In the genomic region with DNA sequence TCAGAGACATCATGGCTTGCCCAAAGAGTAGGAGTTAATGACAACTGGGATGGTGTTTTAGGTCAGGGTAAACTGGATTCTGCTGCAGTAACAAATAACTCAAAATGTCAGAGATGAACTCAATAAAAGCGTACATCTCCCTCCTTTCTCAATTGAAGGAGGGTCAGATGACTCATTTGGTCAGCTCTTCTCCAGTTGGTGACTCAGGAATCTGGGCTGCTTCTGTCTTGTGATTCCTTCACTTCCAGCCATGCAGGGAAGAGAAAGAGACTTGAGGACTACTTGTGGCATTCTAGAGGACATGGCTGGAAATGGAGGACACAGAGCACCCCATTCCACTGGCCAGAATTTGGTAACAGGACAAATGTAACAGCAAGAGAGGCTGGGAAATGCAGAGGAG, we compare ENCODE assay signal across 12 cellular contexts. TPM values are rescaled to one million over a fixed set of nuclear protein-coding genes. Genes with fewer than 3 reads are reported as not detected.
DNase-seq lines count a peak whose midpoint lies in the region; ATAC-seq and TF ChIP-seq lines count a peak whose summit lies in the region.
"Had no signal": no experiment of that assay in that cellular context is flagged by ENCODE, and none has a peak within 500 bp of the region (broad histone marks: within the 10 kb centered on the region; RNA-seq: fewer than 3 reads in every experiment).

No MANE protein-coding gene starts in this region.

- no peak overlapping the region for H3K27ac ChIP-seq in breast epithelium
- H3K27ac ChIP-seq: body of pancreas had no signal

- peaks cover 0 to 36% of the 10 kb centered on the region in 2 donors for H3K27me3 ChIP-seq in breast epithelium

- no peaks in the 10 kb centered on the region for H3K36me3 Mint-ChIP-seq in MCF 10A (ENCODE audit: insufficient read depth, unreplicated experiment)
- H3K36me3 Mint-ChIP-seq in T-helper 17 cell (ENCODE audit: low read depth): peaks cover 3% of the 10 kb centered on the region
- H3K36me3 Mint-ChIP-seq: memory B cell had no signal

- no peak for TF ChIP-seq POLR2A in breast epithelium (IDR thresholded peaks at IDR 0.05)

- H3K36me3 ChIP-seq in breast epithelium: no peaks in the 10 kb centered on the region

- no peaks in the 10 kb centered on the region for H3K4me1 ChIP-seq in breast epithelium

- POLR2A ChIA-PET in MCF 10A (lab: Yijun Ruan, JAX): interaction anchor here (0.8 kb wide), 1 partner anchor 175 kb away, joined by 5 read pairs; no protein-coding TSS in a partner anchor

- ATAC-seq in T-helper 17 cell (no peak), HG02678 (IDR thresholded peaks at IDR 0.05; ENCODE audit: unreplicated experiment) (no peak)
- ATAC-seq: activated T-cell treated with anti-CD3 and anti-CD28 coated beads, Interleukin-2, amount 50 U/mL, for 4 hours; body of pancreas had no signal

- H3K4me1 Mint-ChIP-seq in MCF 10A (ENCODE audit: insufficient read depth, unreplicated experiment) (peaks cover 6% of the 10 kb centered on the region), T-helper 17 cell (peaks cover 6% of the 10 kb centered on the region)
- H3K4me1 Mint-ChIP-seq: memory B cell had no signal

- BruUV-seq in MCF 10A (replicated peaks; lab: Mats Ljungman, UMichigan): no TSS peak

- DNase-seq in MCF 10A (ENCODE audit: unreplicated experiment) (peak; percentile 63), breast epithelium (ENCODE audit: low spot score in 2 of 2) (no peak), T-helper 17 cell (no peak), fibroblast of villous mesenchyme (ENCODE audit: low read depth) (peak; percentile 20), KG1 (lab: John Stamatoyannopoulos, UW) (no peak), NCI-H128 (lab: John Stamatoyannopoulos, UW; ENCODE audit: unreplicated experiment) (no peak), NCI-H187 treated with DMSO at 0.1 percent for 48 hours (lab: John Stamatoyannopoulos, UW) (no peak)
- DNase-seq: activated CD4-positive, alpha-beta T cell treated with anti-CD3 and anti-CD28 coated beads for 4 hours; activated T-cell treated with anti-CD3 and anti-CD28 coated beads, Interleukin-2, amount 50 U/mL, for 4 hours; body of pancreas had no signal

- H3K9me3 Mint-ChIP-seq in MCF 10A (ENCODE audit: unreplicated experiment): no peaks in the 10 kb centered on the region
- H3K9me3 Mint-ChIP-seq: activated T-cell treated with anti-CD3 and anti-CD28 coated beads, Interleukin-2, amount 50 U/mL, for 4 hours; memory B cell had no signal

- no peak for TF ChIP-seq CTCF in MCF 10A (IDR thresholded peaks at IDR 0.05; ENCODE audit: unreplicated experiment)
- no peak for TF ChIP-seq CTCF in breast epithelium (IDR thresholded peaks at IDR 0.05)
- TF ChIP-seq CTCF in fibroblast of villous mesenchyme (IDR thresholded peaks at IDR 0.05; ENCODE audit: insufficient read depth, low read depth, low read length): no peak

- peaks cover 38% of the 10 kb centered on the region for H3K27me3 Mint-ChIP-seq in MCF 10A (ENCODE audit: insufficient read depth, unreplicated experiment)
- peaks cover 82% of the 10 kb centered on the region for H3K27me3 Mint-ChIP-seq in T-helper 17 cell

- H3K27ac Mint-ChIP-seq in MCF 10A (ENCODE audit: low read depth, unreplicated experiment): no peak overlapping the region
- H3K27ac Mint-ChIP-seq in T-helper 17 cell: no peak overlapping the region
- H3K27ac Mint-ChIP-seq: memory B cell had no signal

- no peak overlapping the region for H3K4me3 Mint-ChIP-seq in MCF 10A (ENCODE audit: unreplicated experiment)
- H3K4me3 Mint-ChIP-seq in T-helper 17 cell: peak overlapping the region; percentile 19
- H3K4me3 Mint-ChIP-seq: activated T-cell treated with anti-CD3 and anti-CD28 coated beads, Interleukin-2, amount 50 U/mL, for 4 hours; memory B cell had no signal

- intact Hi-C loops in MCF 10A (cut with micrococcal nuclease): no loop called here
- intact Hi-C loops in breast epithelium (cut with DNase I; ENCODE audit: low total_unique reads): no loop called here

- no peaks in the 10 kb centered on the region for H3K9me3 ChIP-seq in breast epithelium
- no peaks in the 10 kb centered on the region for H3K9me3 ChIP-seq in T-helper 17 cell (ENCODE audit: control insufficient read depth, low read length, poor library complexity, severe bottlenecking)
- H3K9me3 ChIP-seq: body of pancreas had no signal

- H3K4me3 ChIP-seq in breast epithelium: no peak overlapping the region
- H3K4me3 ChIP-seq in fibroblast of villous mesenchyme (ENCODE audit: low read depth, low read length): no peak overlapping the region
- H3K4me3 ChIP-seq: body of pancreas had no signal

- CTCF ChIA-PET in MCF 10A (lab: Yijun Ruan, JAX): interaction anchor here (0.6 to 4.3 kb wide), 6 partner anchors 10 to 764 kb away, joined by 3 to 56 read pairs (median 5); no protein-coding TSS in a partner anchor

RNA-seq across cellular contexts. Expression of gene SYT13, which starts 3.2 kb away (rescaled TPM):
- total RNA-seq in MCF 10A (2022) (not detected in 2 replicates), breast epithelium (under 1 TPM in 2 of 3 donors, not detected in 1; 0.29 to 0.33 TPM), T-helper 17 cell (under 1 TPM in 1 of 2 donors, not detected in 1; 0.89 TPM), fibroblast of villous mesenchyme (not detected in 2 replicates)

Comparison
In these comparisons a context has a peak if more than half of its experiments do, and no peak if none do; other contexts are left out.
1. DNase-seq: peak in MCF 10A (single experiment) and fibroblast of villous mesenchyme (single experiment); none in breast epithelium (0 of 2), T-helper 17 cell (0 of 3), KG1 (single experiment), NCI-H128 (single experiment) and NCI-H187 treated with DMSO at 0.1 percent for 48 hours (single experiment).